In the genomic region with DNA sequence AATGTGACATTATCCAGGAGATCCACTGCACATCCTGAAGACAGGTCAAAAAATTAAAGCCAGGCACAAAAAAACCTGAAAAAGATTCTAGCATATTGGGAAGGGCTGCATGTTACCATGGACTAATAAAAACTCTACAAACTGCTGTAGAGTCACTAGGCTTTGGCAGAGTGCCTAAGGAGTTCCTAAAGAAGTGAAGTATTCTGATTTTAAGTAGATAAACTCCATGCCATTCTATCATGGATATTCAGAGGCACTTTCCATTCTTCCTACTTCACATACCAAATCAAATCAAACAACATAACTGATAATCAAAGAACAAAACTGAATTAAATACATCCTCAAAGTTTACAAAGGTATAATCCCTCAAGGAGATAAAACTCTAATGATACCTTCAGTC, we compare ENCODE assay signal across 26 cellular contexts.
"Had no signal": no experiment of that assay in that cellular context is flagged by ENCODE, and none has a peak within 500 bp of the region (broad histone marks: within the 10 kb centered on the region; RNA-seq: fewer than 3 reads in every experiment).

No MANE protein-coding gene starts in this region.

- H3K27ac ChIP-seq: epithelial cell of prostate, gastrocnemius medialis, hepatocyte, ovary, psoas muscle, sigmoid colon, stomach, thyroid gland had no signal

- H3K4me3 Mint-ChIP-seq: dendritic cell treated with granulocyte-macrophage colony-stimulating factor and Interleukin-4, amounts not matched to agents 40 ng/mL and 50 ng/mL, for 4 days; endodermal cell; naive thymus-derived CD4-positive, alpha-beta T cell; nephron progenitor cell; stimulated activated effector memory CD8-positive, alpha-beta T cell treated with anti-CD3 and anti-CD28 coated beads, Interleukin-12 subunit alpha, Interleukin-12 subunit beta, amount 100 ng/mL, for 72 hours had no signal

- H3K9me3 Mint-ChIP-seq: dendritic cell treated with granulocyte-macrophage colony-stimulating factor and Interleukin-4, amounts not matched to agents 40 ng/mL and 50 ng/mL, for 4 days; endodermal cell; naive thymus-derived CD4-positive, alpha-beta T cell; nephron progenitor cell; stimulated activated effector memory CD8-positive, alpha-beta T cell treated with anti-CD3 and anti-CD28 coated beads, Interleukin-12 subunit alpha, Interleukin-12 subunit beta, amount 100 ng/mL, for 72 hours had no signal

- H3K9me3 ChIP-seq: gastrocnemius medialis, heart left ventricle, ovary, psoas muscle, sigmoid colon, stomach, thyroid gland had no signal

- H3K4me3 ChIP-seq: gastrocnemius medialis, heart left ventricle, hepatocyte, ovary, psoas muscle, sigmoid colon, stomach, thyroid gland had no signal

- H3K36me3 Mint-ChIP-seq: naive thymus-derived CD4-positive, alpha-beta T cell; stimulated activated effector memory CD8-positive, alpha-beta T cell treated with anti-CD3 and anti-CD28 coated beads, Interleukin-12 subunit alpha, Interleukin-12 subunit beta, amount 100 ng/mL, for 72 hours had no signal

- H3K27ac Mint-ChIP-seq: dendritic cell treated with granulocyte-macrophage colony-stimulating factor and Interleukin-4, amounts not matched to agents 40 ng/mL and 50 ng/mL, for 4 days; endodermal cell; naive thymus-derived CD4-positive, alpha-beta T cell; nephron progenitor cell; stimulated activated effector memory CD8-positive, alpha-beta T cell treated with anti-CD3 and anti-CD28 coated beads, Interleukin-12 subunit alpha, Interleukin-12 subunit beta, amount 100 ng/mL, for 72 hours had no signal

- H3K36me3 ChIP-seq: gastrocnemius medialis, heart left ventricle, ovary, sigmoid colon, stomach, thyroid gland had no signal

- DNase-seq: effector CD8-positive, alpha-beta T cell; endodermal cell; foreskin fibroblast; gastrocnemius medialis; heart left ventricle; kidney; mesenchymal stem cell; midbrain; naive thymus-derived CD4-positive, alpha-beta T cell; nephron progenitor cell; occipital lobe; ovary; posterior cingulate gyrus; psoas muscle; right cardiac atrium; sigmoid colon; stimulated activated CD4-positive, alpha-beta T cell treated with anti-CD3 and anti-CD28 coated beads, Interleukin-2, amount 100 ng/mL, for 24 hours; stimulated activated CD4-positive, alpha-beta T cell treated with anti-CD3 and anti-CD28 coated beads, Interleukin-4, amount 100 ng/mL, for 24 hours; stimulated activated naive CD4-positive, alpha-beta T cell treated with Interleukin-2 at 50 U/mL for 16 hours; stomach; thyroid gland; trophoblast cell had no signal

- H3K27me3 Mint-ChIP-seq: dendritic cell treated with granulocyte-macrophage colony-stimulating factor and Interleukin-4, amounts not matched to agents 40 ng/mL and 50 ng/mL, for 4 days had no signal
